8 cellular contexts compared by ENCODE assay signal in genomic region chr3:16885948-16886683, GRCh38. TPM values are rescaled to one million over a fixed set of nuclear protein-coding genes. Genes with fewer than 3 reads are reported as not detected.
DNase-seq lines count a peak whose midpoint lies in the region; ATAC-seq and TF ChIP-seq lines count a peak whose summit lies in the region.

No MANE protein-coding gene starts in this region.

- H3K4me3 ChIP-seq in AG04449 (ENCODE audit: low read depth, low read length) (peak overlapping the region; percentile 32), ascending aorta (peak overlapping the region; percentile 84 to 95), lower lobe of right lung (peak overlapping the region; percentile 80), transverse colon (peak overlapping the region; percentile 66 to 90 (median 83))

- H3K27ac ChIP-seq in ascending aorta (peak overlapping the region in 1 of 2 donors; percentile 90), lower lobe of right lung (peak overlapping the region; percentile 86), transverse colon (peak overlapping the region; percentile 89 to 95 (median 92))

- no peaks in the 10 kb centered on the region for H3K9me3 ChIP-seq in ascending aorta
- no peaks in the 10 kb centered on the region for H3K9me3 ChIP-seq in lower lobe of right lung
- no peaks in the 10 kb centered on the region for H3K9me3 ChIP-seq in transverse colon

- CTCF ChIA-PET in AG04449 (lab: Yijun Ruan, JAX) = interaction anchor here (1.0 to 1.3 kb wide), 3 partner anchors 14 to 286 kb away, joined by 3 to 4 read pairs (median 3); no protein-coding TSS in a partner anchor

- no peaks in the 10 kb centered on the region for H3K36me3 ChIP-seq in ascending aorta
- no peaks in the 10 kb centered on the region for H3K36me3 ChIP-seq in lower lobe of right lung
- H3K36me3 ChIP-seq in transverse colon = no peaks in the 10 kb centered on the region

- WGBS in transverse colon (ENCODE audit: low coverage in 1 of 2), 2 donors = 16 to 31% methylated on average over 11 of the region's 11 CpGs

- POLR2A ChIA-PET in AG04449 (lab: Yijun Ruan, JAX) = no interaction called here

- TF ChIP-seq EP300 in transverse colon (IDR thresholded peaks at IDR 0.05; ENCODE audit: low read depth) = no peak

- no peak for DNase-seq in AG04449 (ENCODE audit: low read depth, low spot score)
- peak in 72 of 76 experiments; percentile 12 to 90 (median 68) for DNase-seq in HUDEP-2 (lab: John Stamatoyannopoulos, UW; ENCODE audit: unreplicated experiment in 76 of 76)
- no peak for DNase-seq in ascending aorta (ENCODE audit: low spot score in 2 of 2)
- DNase-seq in lower lobe of right lung = no peak
- no peak for DNase-seq in transverse colon
- no peak for DNase-seq in Ammon's horn (ENCODE audit: low spot score)
- DNase-seq in D341Med (ENCODE audit: low spot score) = no peak

- H3K27me3 ChIP-seq in ascending aorta (no peaks in the 10 kb centered on the region), lower lobe of right lung (ENCODE audit: low read depth) (no peaks in the 10 kb centered on the region), transverse colon (no peaks in the 10 kb centered on the region)

- in situ Hi-C loops in transverse colon (cut with MboI; ENCODE audit: low pct_ligation_motif_present in 1 of 4, low pct_unique_long_range_greater_than_20kb in 1 of 4, low sequenced_read_pairs in 3 of 4) = no loop called here

- intact Hi-C loops in ascending aorta (cut with DNase I) (loop anchor here (2.0 to 10.0 kb wide), 2 partner anchors 281 to 347 kb away; partner anchors contain the start of gene DAZL), lower lobe of right lung (cut with DNase I) (no loop called here), transverse colon (cut with DNase I; ENCODE audit: low total_unique reads) (no loop called here)

- TF ChIP-seq CTCF in AG04449 (IDR thresholded peaks at IDR 0.05; ENCODE audit: insufficient read depth, low read length, missing control alignments) (no peak), ascending aorta (IDR thresholded peaks at IDR 0.05) (no peak), lower lobe of right lung (IDR thresholded peaks at IDR 0.05) (no peak), transverse colon (IDR thresholded peaks at IDR 0.05) (no peak)

- H3K4me1 ChIP-seq in ascending aorta = peaks cover 0 to 20% of the 10 kb centered on the region in 2 donors
- peaks cover 34% of the 10 kb centered on the region for H3K4me1 ChIP-seq in lower lobe of right lung
- H3K4me1 ChIP-seq in transverse colon = peaks cover 0 to 39% (median 12%) of the 10 kb centered on the region in 4 donors

- no peak for ATAC-seq in lower lobe of right lung
- ATAC-seq in HG03280 (IDR thresholded peaks at IDR 0.05; ENCODE audit: unreplicated experiment) = no peak

- no peak for TF ChIP-seq POLR2A in transverse colon (IDR thresholded peaks at IDR 0.05)

RNA-seq across cellular contexts. Expression of gene PLCL2, which starts 1.4 kb away (rescaled TPM):
- 2.9 TPM for total RNA-seq in ascending aorta
- 12.1 TPM for total RNA-seq in lower lobe of right lung
- total RNA-seq in transverse colon = 10 to 100 TPM; 17.2 to 41.4 (median 35.9) TPM

Comparison
In these comparisons a context has a peak if more than half of its experiments do, and no peak if none do; other contexts are left out.
1. DNase-seq: peak in HUDEP-2 (72 of 76); none in AG04449 (single experiment), ascending aorta (0 of 2), lower lobe of right lung (single experiment), transverse colon (single experiment), Ammon's horn (single experiment) and D341Med (single experiment).
2. H3K4me3 ChIP-seq: peak in every context shown above with its lines; median percentile 90 in ascending aorta; 83 in transverse colon; 80 in lower lobe of right lung; 32 in AG04449.